ENCODE assay signal across 13 cellular contexts in the genomic region with DNA sequence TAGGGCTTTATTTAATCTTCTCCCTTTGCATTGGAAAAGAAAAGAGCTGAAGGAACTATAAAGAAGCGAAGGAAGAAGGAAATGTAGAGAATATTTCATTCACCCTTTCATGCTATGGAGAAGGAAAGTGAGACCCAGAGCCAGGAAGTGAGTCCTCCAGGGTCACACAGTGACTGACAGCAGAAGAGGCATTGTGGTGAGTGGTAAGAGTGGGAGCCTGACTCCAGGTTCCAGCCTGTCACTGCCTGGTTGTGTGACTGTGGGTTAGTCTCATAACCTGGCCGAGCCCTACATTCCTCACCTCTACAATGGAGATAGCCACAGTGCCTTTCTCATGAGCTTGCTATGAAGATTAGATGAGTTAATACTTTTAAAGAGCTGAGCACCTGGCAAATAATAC.
"Had no signal": no experiment of that assay in that cellular context is flagged by ENCODE, and none has a peak within 500 bp of the region (broad histone marks: within the 10 kb centered on the region; RNA-seq: fewer than 3 reads in every experiment).

No MANE protein-coding gene starts in this region.

- ATAC-seq: right cardiac atrium; stimulated activated naive B cell treated with anti-CD40 and anti-IgM and Interleukin-4, amounts not matched to agents 10 μg/mL and 1 μg/mL and 100 μg/mL, for 72 hours had no signal

- DNase-seq: activated CD4-positive, alpha-beta T cell treated with anti-CD3 and anti-CD28 coated beads for 48 hours; cerebellar nuclear complex; endodermal cell; erythroblast; hypothalamus; kidney glomerular epithelial cell; naive B cell; right cardiac atrium; stimulated activated CD4-positive, alpha-beta T cell treated with anti-CD3 and anti-CD28 coated beads, Interleukin-1b, Interleukin-23, amount 100 ng/mL, for 48 hours; stimulated activated naive B cell treated with anti-CD40 and anti-IgM and Interleukin-4, amounts not matched to agents 10 μg/mL and 1 μg/mL and 100 μg/mL, for 72 hours; T-helper 1 cell had no signal

- H3K27ac Mint-ChIP-seq: activated naive CD4-positive, alpha-beta T cell treated with anti-CD3 and anti-CD28 coated beads, Interleukin-2, amount 50 U/mL, for 24 hours; activated T-helper 2 cell treated with anti-CD3 and anti-CD28 coated beads, Interferon-gamma antibody, Interleukin-2, Interleukin-4, amounts not matched to agents 10 μg/mL and 5 μg/mL and 100 μg/mL, durations not matched to agents 14 hours and 24 hours and 36 hours; naive B cell; stimulated activated naive B cell treated with anti-CD40 and anti-IgM and Interleukin-4, amounts not matched to agents 10 μg/mL and 1 μg/mL and 100 μg/mL, for 72 hours had no signal

- H3K4me3 Mint-ChIP-seq: activated naive CD4-positive, alpha-beta T cell treated with anti-CD3 and anti-CD28 coated beads, Interleukin-2, amount 50 U/mL, for 24 hours; endodermal cell; naive B cell; stimulated activated naive B cell treated with anti-CD40 and anti-IgM and Interleukin-4, amounts not matched to agents 10 μg/mL and 1 μg/mL and 100 μg/mL, for 72 hours had no signal

- H3K4me1 Mint-ChIP-seq: activated naive CD4-positive, alpha-beta T cell treated with anti-CD3 and anti-CD28 coated beads, Interleukin-2, amount 50 U/mL, for 24 hours; naive B cell; stimulated activated naive B cell treated with anti-CD40 and anti-IgM and Interleukin-4, amounts not matched to agents 10 μg/mL and 1 μg/mL and 100 μg/mL, for 72 hours had no signal

- H3K36me3 Mint-ChIP-seq: activated naive CD4-positive, alpha-beta T cell treated with anti-CD3 and anti-CD28 coated beads, Interleukin-2, amount 50 U/mL, for 24 hours had no signal
